11 cellular contexts compared by ENCODE assay signal in genomic region chr20:9035129-9035528, GRCh38. TPM values are rescaled to one million over a fixed set of nuclear protein-coding genes. Genes with fewer than 3 reads are reported as not detected.
A peak's percentile ranks its signal among the peaks of the same experiment; 100 is the strongest.
DNase-seq lines count a peak whose midpoint lies in the region; ATAC-seq, FAIRE-seq and TF ChIP-seq lines count a peak whose summit lies in the region.
"Had no signal": no experiment of that assay in that cellular context is flagged by ENCODE, and none has a peak within 500 bp of the region (broad histone marks: within the 10 kb centered on the region; RNA-seq: fewer than 3 reads in every experiment).

No MANE protein-coding gene starts in this region.

- no peaks in the 10 kb centered on the region for H3K4me1 Mint-ChIP-seq in activated T-cell treated with anti-CD3 and anti-CD28 coated beads, Interleukin-2, amount 50 U/mL, for 24 hours (ENCODE audit: low read depth)

- H3K27ac Mint-ChIP-seq in activated T-cell treated with anti-CD3 and anti-CD28 coated beads, Interleukin-2, amount 50 U/mL, for 24 hours: no peak overlapping the region

- peaks cover 8% of the 10 kb centered on the region for H3K4me1 ChIP-seq in fibroblast of lung (ENCODE audit: control insufficient read depth, extremely low read depth, insufficient read depth, low read length)
- H3K4me1 ChIP-seq: left lung had no signal

- peak; percentile 7 for DNase-seq in NCI-H82 (lab: John Stamatoyannopoulos, UW)
- DNase-seq in NCI-H82 treated with DMSO at 0.1 percent for 48 hours (lab: John Stamatoyannopoulos, UW; ENCODE audit: unreplicated experiment): no peak
- peak; percentile 90 for DNase-seq in RCC 7860 (ENCODE audit: low spot score)
- DNase-seq in fibroblast of lung (ENCODE audit: low read depth in 2 of 2): peak; percentile 89 to 91
- DNase-seq in urothelium cell line (ENCODE audit: low spot score): peak; percentile 41
- DNase-seq in activated T-cell treated with anti-CD3 and anti-CD28 coated beads, Interleukin-2, amount 50 U/mL, for 24 hours: no peak
- no peak for DNase-seq in Ammon's horn (ENCODE audit: low spot score)
- DNase-seq: foreskin melanocyte; left lung; stimulated activated CD4-positive, alpha-beta T cell treated with anti-CD3 and anti-CD28 coated beads, Interleukin-4, amount 100 ng/mL, for 4 hours had no signal

- H3K9me3 ChIP-seq in fibroblast of lung (ENCODE audit: control insufficient read depth, insufficient read depth, low read depth, low read length): no peaks in the 10 kb centered on the region
- H3K9me3 ChIP-seq: left lung had no signal

- ATAC-seq in HG03045 (IDR thresholded peaks at IDR 0.05; ENCODE audit: unreplicated experiment): no peak
- ATAC-seq: left lung had no signal

- no peaks in the 10 kb centered on the region for H3K36me3 ChIP-seq in fibroblast of lung (ENCODE audit: control insufficient read depth, insufficient read depth, low read length)
- H3K36me3 ChIP-seq: left lung had no signal

- H3K27me3 Mint-ChIP-seq in activated T-cell treated with anti-CD3 and anti-CD28 coated beads, Interleukin-2, amount 50 U/mL, for 24 hours: no peaks in the 10 kb centered on the region

- H3K4me2 ChIP-seq in fibroblast of lung (ENCODE audit: extremely low read depth, insufficient read depth, low read length): no peak overlapping the region

- no peak for TF ChIP-seq CTCF in fibroblast of lung (conservative IDR thresholded peaks at IDR 0.05 in 1 of 2, IDR thresholded peaks at IDR 0.05 in 1 of 2; ENCODE audit: low read depth in 1 of 2, low read length in 2 of 2)

- H4K20me1 ChIP-seq in fibroblast of lung (ENCODE audit: control insufficient read depth, extremely low read depth, insufficient read depth, low read length): no peaks in the 10 kb centered on the region

- no peak overlapping the region for H3K27ac ChIP-seq in fibroblast of lung (ENCODE audit: insufficient read depth, low read length)
- H3K27ac ChIP-seq: left lung had no signal

- H3K9me3 Mint-ChIP-seq in activated T-cell treated with anti-CD3 and anti-CD28 coated beads, Interleukin-2, amount 50 U/mL, for 24 hours: peaks cover 2% of the 10 kb centered on the region

- H2AFZ ChIP-seq in fibroblast of lung (ENCODE audit: low read length): no peak overlapping the region

- H3K4me3 ChIP-seq in fibroblast of lung (replicated peaks in 1 of 4; ENCODE audit: control extremely low read depth in 1 of 4, insufficient read depth in 1 of 4, low read depth in 3 of 4, low read length in 4 of 4): no peak overlapping the region
- H3K4me3 ChIP-seq: left lung had no signal

- H3K4me3 Mint-ChIP-seq in activated T-cell treated with anti-CD3 and anti-CD28 coated beads, Interleukin-2, amount 50 U/mL, for 24 hours: no peak overlapping the region

- no peak overlapping the region for H3K9ac ChIP-seq in fibroblast of lung (ENCODE audit: insufficient read depth, low read length)

- H3K36me3 Mint-ChIP-seq in activated T-cell treated with anti-CD3 and anti-CD28 coated beads, Interleukin-2, amount 50 U/mL, for 24 hours (ENCODE audit: low read depth): no peaks in the 10 kb centered on the region

- FAIRE-seq in RCC 7860 (lab: Jason Lieb, UNC): peak; percentile 96
- peak; percentile 86 for FAIRE-seq in urothelium cell line (lab: Jason Lieb, UNC)

- H3K27me3 ChIP-seq in fibroblast of lung (ENCODE audit: control insufficient read depth, insufficient read depth, low read length): no peaks in the 10 kb centered on the region
- H3K27me3 ChIP-seq: left lung had no signal

- H3K79me2 ChIP-seq in fibroblast of lung (ENCODE audit: control insufficient read depth, insufficient read depth, low read length): no peaks in the 10 kb centered on the region

RNA-seq across cellular contexts. Expression of gene PLCB4, which starts 33.8 kb away (rescaled TPM):
- total RNA-seq in fibroblast of lung: 3.6 and 13.7 TPM in 2 replicates
- 7.3 and 8.2 TPM in 2 replicates for polyA plus RNA-seq in fibroblast of lung
- polyA plus RNA-seq in fibroblast of lung (2012): 4.7 and 5.1 TPM in 2 replicates
- polyA minus RNA-seq in fibroblast of lung (ENCODE audit: low replicate concordance): 0.82 and 0.93 TPM in 2 replicates

Comparison
In these comparisons a context has a peak if more than half of its experiments do, and no peak if none do; other contexts are left out.
1. DNase-seq: peak in NCI-H82 (single experiment), RCC 7860 (single experiment), fibroblast of lung (2 of 2) and urothelium cell line (single experiment); none in NCI-H82 treated with DMSO at 0.1 percent for 48 hours (single experiment), activated T-cell treated with anti-CD3 and anti-CD28 coated beads, Interleukin-2, amount 50 U/mL, for 24 hours (single experiment) and Ammon's horn (single experiment).